1 cellular context compared by ENCODE assay signal in genomic region chr16:66842765-66843164, GRCh38.
TF ChIP-seq lines count a peak whose summit lies in the region.

No MANE protein-coding gene starts in this region.

TF ChIP-seq in HCT116, 20 proteins besides CTCF, POLR2A, EP300 and RAD21:
- TF ChIP-seq POLR2AphosphoS5 (IDR thresholded peaks at IDR 0.05; ENCODE audit: low read depth, low read length) (no peak), MAX (IDR thresholded peaks at IDR 0.05) (peak; percentile 38; the same call in 1 of the 2 replicates)
